Comparison of ENCODE assay signal across 28 cellular contexts in the genomic region with DNA sequence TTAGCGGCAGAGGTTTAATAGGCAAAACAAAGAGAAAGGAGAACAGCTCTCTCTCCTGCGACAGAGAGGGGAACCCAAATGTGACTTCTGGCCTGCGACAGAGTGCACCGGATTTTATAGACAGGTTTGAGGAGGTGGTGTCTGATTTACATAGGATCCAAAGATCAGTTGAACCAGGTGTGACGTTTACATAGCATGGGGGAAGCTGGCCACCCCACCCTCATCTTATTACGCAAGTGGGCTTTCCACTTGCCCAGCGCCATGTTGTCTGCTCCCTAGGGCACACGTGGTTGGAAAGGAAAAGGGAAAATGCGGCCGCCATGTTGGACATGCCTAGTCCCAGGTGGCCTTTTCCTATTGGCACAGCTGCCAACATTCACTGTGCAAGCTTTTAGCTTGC. TPM values are rescaled to one million over a fixed set of nuclear protein-coding genes. Genes with fewer than 3 reads are reported as not detected.
"Had no signal": no experiment of that assay in that cellular context is flagged by ENCODE, and none has a peak within 500 bp of the region (broad histone marks: within the 10 kb centered on the region; RNA-seq: fewer than 3 reads in every experiment).

No MANE protein-coding gene starts in this region.

- FAIRE-seq: endometrium, frontal cortex, islet of Langerhans had no signal

- ATAC-seq: esophagus mucosa; heart left ventricle; left lung; natural killer cell treated with Interleukin-12 subunit alpha and Interleukin-12 subunit beta and Interleukin-15 and Interleukin-18, amount 100 ng/mL, for 72 hours had no signal

- H3K9me3 Mint-ChIP-seq: natural killer cell treated with Interleukin-12 subunit alpha and Interleukin-12 subunit beta and Interleukin-15 and Interleukin-18, amount 100 ng/mL, for 72 hours had no signal

- H3K36me3 Mint-ChIP-seq: natural killer cell treated with Interleukin-12 subunit alpha and Interleukin-12 subunit beta and Interleukin-15 and Interleukin-18, amount 100 ng/mL, for 72 hours had no signal

- H3K4me1 ChIP-seq: stomach had no signal

- H3K4me3 Mint-ChIP-seq: natural killer cell treated with Interleukin-12 subunit alpha and Interleukin-12 subunit beta and Interleukin-15 and Interleukin-18, amount 100 ng/mL, for 72 hours had no signal

- H3K27me3 ChIP-seq: heart left ventricle, left lung, sigmoid colon, stomach, transverse colon had no signal

- H3K4me3 ChIP-seq: coronary artery, heart left ventricle, left lung, lung, sigmoid colon, skin epidermis, stomach, thoracic aorta, transverse colon had no signal

- H3K36me3 ChIP-seq: heart left ventricle, left lung, sigmoid colon, thoracic aorta had no signal

- DNase-seq: effector CD8-positive, alpha-beta T cell; heart left ventricle; hypothalamus; kidney glomerular epithelial cell; left lung; mesenchymal stem cell; midbrain; occipital lobe; sigmoid colon; stimulated activated CD4-positive, alpha-beta T cell treated with anti-CD3 and anti-CD28 coated beads, Interleukin-12 subunit alpha, Interleukin-12 subunit beta, amount 100 ng/mL, for 4 hours; stimulated activated naive CD4-positive, alpha-beta T cell; stomach; substantia nigra; transverse colon had no signal

- H3K9me3 ChIP-seq: heart left ventricle, left lung, sigmoid colon, stomach, thoracic aorta, transverse colon had no signal

- H3K27ac Mint-ChIP-seq: natural killer cell treated with Interleukin-12 subunit alpha and Interleukin-12 subunit beta and Interleukin-15 and Interleukin-18, amount 100 ng/mL, for 72 hours had no signal

- H3K27ac ChIP-seq: coronary artery, heart left ventricle, left lung, sigmoid colon, skin epidermis, stomach, transverse colon had no signal

RNA-seq across cellular contexts. Expression of a gene that starts 17.4 kb away (rescaled TPM):
- total RNA-seq: chondrocyte, dermis microvascular lymphatic vessel endothelial cell, fibroblast of lung, frontal cortex, glomerular endothelial cell, heart left ventricle, occipital lobe, pulmonary artery endothelial cell, sigmoid colon had no signal
- polyA plus RNA-seq: fibroblast of lung, heart left ventricle had no signal
